In the genomic region with DNA sequence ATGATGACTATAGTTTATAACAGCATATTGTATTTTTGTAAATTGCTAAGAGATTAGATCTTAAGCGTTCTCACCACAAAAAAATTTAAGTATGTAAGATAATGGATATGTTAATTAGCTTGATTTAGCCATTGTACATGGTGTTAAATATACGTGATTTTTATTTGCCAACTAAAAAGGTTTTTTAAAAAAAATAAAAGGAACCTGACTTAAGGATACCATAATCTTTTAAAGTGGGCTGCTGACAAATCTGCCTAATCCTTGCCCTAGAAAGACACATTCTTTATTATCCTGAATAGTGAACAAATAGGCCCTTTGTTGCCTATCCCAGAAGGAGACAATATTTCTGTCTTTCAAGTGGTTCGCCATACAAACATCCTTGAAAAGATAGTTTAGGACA, we compare ENCODE assay signal across 11 cellular contexts.
"Had no signal": no experiment of that assay in that cellular context is flagged by ENCODE, and none has a peak within 500 bp of the region (broad histone marks: within the 10 kb centered on the region; RNA-seq: fewer than 3 reads in every experiment).

No MANE protein-coding gene starts in this region.

- H3K4me1 Mint-ChIP-seq: GM23338 had no signal

- H3K36me3 ChIP-seq: HAP-1 had no signal

- H3K9ac ChIP-seq: GM23248 had no signal

- DNase-seq: GM23248, GOT3, H7, H9, HCEC 1CT, HFFc6 had no signal

- FAIRE-seq: H1, H54 had no signal

- H3K4me3 Mint-ChIP-seq: GM23338, H9, HFFc6 had no signal

- H3K27ac Mint-ChIP-seq: GM23338, H9, HFFc6 had no signal

- ATAC-seq: GM23338, HCT116 had no signal

- H3K4me3 ChIP-seq: GM23248, GM23338, HAP-1 had no signal

- H3K9me3 Mint-ChIP-seq: GM23338, HFFc6 had no signal

- H3K4me2 ChIP-seq: GM23338 had no signal

- H3K27ac ChIP-seq: GM23248 had no signal

- H2AFZ ChIP-seq: GM23248, GM23338 had no signal
